1 cellular context compared by ENCODE assay signal in the genomic region with DNA sequence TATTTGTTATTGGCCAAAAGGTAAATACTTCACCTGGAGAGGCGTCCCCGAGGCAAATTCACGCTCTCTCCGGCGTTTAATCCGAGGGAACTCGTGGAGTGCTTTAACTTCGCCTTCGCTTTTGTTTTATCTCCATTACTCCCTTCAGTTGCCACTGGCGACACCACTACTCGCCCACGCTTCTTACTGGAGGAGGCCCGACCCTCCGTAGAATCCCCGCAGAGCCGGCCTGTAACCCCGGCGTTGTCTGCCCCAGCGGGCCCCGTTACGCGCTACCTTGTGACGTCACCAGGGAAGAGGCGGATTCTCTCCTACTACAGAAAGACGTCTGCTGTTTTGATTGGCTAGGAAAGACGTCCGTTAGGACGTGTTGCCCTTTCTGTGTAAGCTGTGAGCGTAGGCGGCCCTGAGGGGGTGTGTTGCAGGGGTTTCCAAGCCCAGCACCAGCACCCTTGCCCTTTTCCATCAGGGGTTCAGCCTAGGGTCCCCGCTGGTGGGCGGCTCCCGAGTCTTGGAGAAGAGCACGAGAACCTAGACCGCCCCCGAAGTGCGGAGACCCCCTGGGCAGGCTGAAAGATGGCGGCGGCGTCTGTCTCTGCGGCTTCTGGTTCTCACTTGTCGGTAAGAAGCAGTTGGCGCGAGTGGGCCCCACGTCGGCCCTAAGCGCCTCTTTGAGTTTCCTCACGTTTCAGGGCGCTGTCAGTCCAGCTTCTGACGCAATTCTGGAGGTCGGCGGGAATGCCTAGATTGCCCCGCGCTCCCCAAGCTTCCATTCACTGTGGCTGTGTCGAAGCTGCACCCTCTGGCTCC.
TF ChIP-seq lines count a peak whose summit lies in the region.

A gene (plus strand): TSS at position 376 of the 810 bp plus-strand sequence. CDS start 201 bp downstream, at position 577.

TF ChIP-seq in WTC11, 78 proteins besides CTCF, POLR2A, EP300 and RAD21 (continued from another document):
- TF ChIP-seq, protein P1, sequence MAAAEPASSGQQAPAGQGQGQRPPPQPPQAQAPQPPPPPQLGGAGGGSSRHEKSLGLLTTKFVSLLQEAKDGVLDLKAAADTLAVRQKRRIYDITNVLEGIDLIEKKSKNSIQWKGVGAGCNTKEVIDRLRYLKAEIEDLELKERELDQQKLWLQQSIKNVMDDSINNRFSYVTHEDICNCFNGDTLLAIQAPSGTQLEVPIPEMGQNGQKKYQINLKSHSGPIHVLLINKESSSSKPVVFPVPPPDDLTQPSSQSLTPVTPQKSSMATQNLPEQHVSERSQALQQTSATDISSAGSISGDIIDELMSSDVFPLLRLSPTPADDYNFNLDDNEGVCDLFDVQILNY (CRISPR knock-in tag; IDR thresholded peaks at IDR 0.05): no peak
- TF ChIP-seq GABPB1 (CRISPR knock-in tag; IDR thresholded peaks at IDR 0.05) (peak; percentile 54; the same call in 1 of the 2 replicates), KAT7 (CRISPR knock-in tag; IDR thresholded peaks at IDR 0.05; ENCODE audit: borderline replicate concordance) (no peak), MXD4 (CRISPR knock-in tag; IDR thresholded peaks at IDR 0.05; ENCODE audit: borderline replicate concordance) (no peak), FOXP1 (CRISPR knock-in tag; IDR thresholded peaks at IDR 0.05; ENCODE audit: borderline replicate concordance) (no peak), CREB1 (CRISPR knock-in tag; IDR thresholded peaks at IDR 0.05) (0 out of 2 replicates have a peak, but pooled peaks have one; percentile 49), ZNF317 (CRISPR knock-in tag; IDR thresholded peaks at IDR 0.05; ENCODE audit: borderline replicate concordance, low read depth) (no peak), HMGA2 (CRISPR knock-in tag; IDR thresholded peaks at IDR 0.05) (no peak), TCF7 (CRISPR knock-in tag; IDR thresholded peaks at IDR 0.05; ENCODE audit: low read depth) (no peak), ZNF416 (CRISPR knock-in tag; IDR thresholded peaks at IDR 0.05) (0 out of 2 replicates have a peak, but pooled peaks have one; percentile 42), MYBL2 (CRISPR knock-in tag; IDR thresholded peaks at IDR 0.05) (0 out of 2 replicates have a peak, but pooled peaks have one; percentile 58), ZNF263 (CRISPR knock-in tag; IDR thresholded peaks at IDR 0.05; ENCODE audit: low read depth) (no peak), ZNF121 (CRISPR knock-in tag; IDR thresholded peaks at IDR 0.05) (no peak), SP1 (CRISPR knock-in tag; conservative IDR thresholded peaks at IDR 0.05) (peak; percentile 60; the same call in 1 of the 2 replicates), FOXK1 (CRISPR knock-in tag; IDR thresholded peaks at IDR 0.05) (peak; percentile 29; the same call in 1 of the 2 replicates), CREM (CRISPR knock-in tag; IDR thresholded peaks at IDR 0.05) (peak; percentile 83), NFATC4 (CRISPR knock-in tag; IDR thresholded peaks at IDR 0.05) (no peak), RELA (CRISPR knock-in tag; IDR thresholded peaks at IDR 0.05; ENCODE audit: borderline replicate concordance) (no peak), NR1H2 (CRISPR knock-in tag; IDR thresholded peaks at IDR 0.05) (no peak), GRHL2 (CRISPR knock-in tag; IDR thresholded peaks at IDR 0.05; ENCODE audit: insufficient replicate concordance, severe bottlenecking) (no peak)
- TF ChIP-seq, protein P2, sequence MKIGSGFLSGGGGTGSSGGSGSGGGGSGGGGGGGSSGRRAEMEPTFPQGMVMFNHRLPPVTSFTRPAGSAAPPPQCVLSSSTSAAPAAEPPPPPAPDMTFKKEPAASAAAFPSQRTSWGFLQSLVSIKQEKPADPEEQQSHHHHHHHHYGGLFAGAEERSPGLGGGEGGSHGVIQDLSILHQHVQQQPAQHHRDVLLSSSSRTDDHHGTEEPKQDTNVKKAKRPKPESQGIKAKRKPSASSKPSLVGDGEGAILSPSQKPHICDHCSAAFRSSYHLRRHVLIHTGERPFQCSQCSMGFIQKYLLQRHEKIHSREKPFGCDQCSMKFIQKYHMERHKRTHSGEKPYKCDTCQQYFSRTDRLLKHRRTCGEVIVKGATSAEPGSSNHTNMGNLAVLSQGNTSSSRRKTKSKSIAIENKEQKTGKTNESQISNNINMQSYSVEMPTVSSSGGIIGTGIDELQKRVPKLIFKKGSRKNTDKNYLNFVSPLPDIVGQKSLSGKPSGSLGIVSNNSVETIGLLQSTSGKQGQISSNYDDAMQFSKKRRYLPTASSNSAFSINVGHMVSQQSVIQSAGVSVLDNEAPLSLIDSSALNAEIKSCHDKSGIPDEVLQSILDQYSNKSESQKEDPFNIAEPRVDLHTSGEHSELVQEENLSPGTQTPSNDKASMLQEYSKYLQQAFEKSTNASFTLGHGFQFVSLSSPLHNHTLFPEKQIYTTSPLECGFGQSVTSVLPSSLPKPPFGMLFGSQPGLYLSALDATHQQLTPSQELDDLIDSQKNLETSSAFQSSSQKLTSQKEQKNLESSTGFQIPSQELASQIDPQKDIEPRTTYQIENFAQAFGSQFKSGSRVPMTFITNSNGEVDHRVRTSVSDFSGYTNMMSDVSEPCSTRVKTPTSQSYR (CRISPR knock-in tag; IDR thresholded peaks at IDR 0.05): no peak
- TF ChIP-seq, protein P3, sequence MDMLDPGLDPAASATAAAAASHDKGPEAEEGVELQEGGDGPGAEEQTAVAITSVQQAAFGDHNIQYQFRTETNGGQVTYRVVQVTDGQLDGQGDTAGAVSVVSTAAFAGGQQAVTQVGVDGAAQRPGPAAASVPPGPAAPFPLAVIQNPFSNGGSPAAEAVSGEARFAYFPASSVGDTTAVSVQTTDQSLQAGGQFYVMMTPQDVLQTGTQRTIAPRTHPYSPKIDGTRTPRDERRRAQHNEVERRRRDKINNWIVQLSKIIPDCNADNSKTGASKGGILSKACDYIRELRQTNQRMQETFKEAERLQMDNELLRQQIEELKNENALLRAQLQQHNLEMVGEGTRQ (CRISPR knock-in tag; IDR thresholded peaks at IDR 0.05): no peak
- TF ChIP-seq, protein P4, sequence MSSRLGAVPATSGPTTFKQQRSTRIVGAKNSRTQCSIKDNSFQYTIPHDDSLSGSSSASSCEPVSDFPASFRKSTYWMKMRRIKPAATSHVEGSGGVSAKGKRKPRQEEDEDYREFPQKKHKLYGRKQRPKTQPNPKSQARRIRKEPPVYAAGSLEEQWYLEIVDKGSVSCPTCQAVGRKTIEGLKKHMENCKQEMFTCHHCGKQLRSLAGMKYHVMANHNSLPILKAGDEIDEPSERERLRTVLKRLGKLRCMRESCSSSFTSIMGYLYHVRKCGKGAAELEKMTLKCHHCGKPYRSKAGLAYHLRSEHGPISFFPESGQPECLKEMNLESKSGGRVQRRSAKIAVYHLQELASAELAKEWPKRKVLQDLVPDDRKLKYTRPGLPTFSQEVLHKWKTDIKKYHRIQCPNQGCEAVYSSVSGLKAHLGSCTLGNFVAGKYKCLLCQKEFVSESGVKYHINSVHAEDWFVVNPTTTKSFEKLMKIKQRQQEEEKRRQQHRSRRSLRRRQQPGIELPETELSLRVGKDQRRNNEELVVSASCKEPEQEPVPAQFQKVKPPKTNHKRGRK (CRISPR knock-in tag; IDR thresholded peaks at IDR 0.05; ENCODE audit: borderline replicate concordance): no peak
- TF ChIP-seq, protein P5, sequence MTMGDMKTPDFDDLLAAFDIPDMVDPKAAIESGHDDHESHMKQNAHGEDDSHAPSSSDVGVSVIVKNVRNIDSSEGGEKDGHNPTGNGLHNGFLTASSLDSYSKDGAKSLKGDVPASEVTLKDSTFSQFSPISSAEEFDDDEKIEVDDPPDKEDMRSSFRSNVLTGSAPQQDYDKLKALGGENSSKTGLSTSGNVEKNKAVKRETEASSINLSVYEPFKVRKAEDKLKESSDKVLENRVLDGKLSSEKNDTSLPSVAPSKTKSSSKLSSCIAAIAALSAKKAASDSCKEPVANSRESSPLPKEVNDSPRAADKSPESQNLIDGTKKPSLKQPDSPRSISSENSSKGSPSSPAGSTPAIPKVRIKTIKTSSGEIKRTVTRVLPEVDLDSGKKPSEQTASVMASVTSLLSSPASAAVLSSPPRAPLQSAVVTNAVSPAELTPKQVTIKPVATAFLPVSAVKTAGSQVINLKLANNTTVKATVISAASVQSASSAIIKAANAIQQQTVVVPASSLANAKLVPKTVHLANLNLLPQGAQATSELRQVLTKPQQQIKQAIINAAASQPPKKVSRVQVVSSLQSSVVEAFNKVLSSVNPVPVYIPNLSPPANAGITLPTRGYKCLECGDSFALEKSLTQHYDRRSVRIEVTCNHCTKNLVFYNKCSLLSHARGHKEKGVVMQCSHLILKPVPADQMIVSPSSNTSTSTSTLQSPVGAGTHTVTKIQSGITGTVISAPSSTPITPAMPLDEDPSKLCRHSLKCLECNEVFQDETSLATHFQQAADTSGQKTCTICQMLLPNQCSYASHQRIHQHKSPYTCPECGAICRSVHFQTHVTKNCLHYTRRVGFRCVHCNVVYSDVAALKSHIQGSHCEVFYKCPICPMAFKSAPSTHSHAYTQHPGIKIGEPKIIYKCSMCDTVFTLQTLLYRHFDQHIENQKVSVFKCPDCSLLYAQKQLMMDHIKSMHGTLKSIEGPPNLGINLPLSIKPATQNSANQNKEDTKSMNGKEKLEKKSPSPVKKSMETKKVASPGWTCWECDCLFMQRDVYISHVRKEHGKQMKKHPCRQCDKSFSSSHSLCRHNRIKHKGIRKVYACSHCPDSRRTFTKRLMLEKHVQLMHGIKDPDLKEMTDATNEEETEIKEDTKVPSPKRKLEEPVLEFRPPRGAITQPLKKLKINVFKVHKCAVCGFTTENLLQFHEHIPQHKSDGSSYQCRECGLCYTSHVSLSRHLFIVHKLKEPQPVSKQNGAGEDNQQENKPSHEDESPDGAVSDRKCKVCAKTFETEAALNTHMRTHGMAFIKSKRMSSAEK (CRISPR knock-in tag; IDR thresholded peaks at IDR 0.05; ENCODE audit: borderline replicate concordance): peak; percentile 81; the same call in 1 of the 2 replicates
- TF ChIP-seq, protein P6, sequence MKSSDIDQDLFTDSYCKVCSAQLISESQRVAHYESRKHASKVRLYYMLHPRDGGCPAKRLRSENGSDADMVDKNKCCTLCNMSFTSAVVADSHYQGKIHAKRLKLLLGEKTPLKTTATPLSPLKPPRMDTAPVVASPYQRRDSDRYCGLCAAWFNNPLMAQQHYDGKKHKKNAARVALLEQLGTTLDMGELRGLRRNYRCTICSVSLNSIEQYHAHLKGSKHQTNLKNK (CRISPR knock-in tag; IDR thresholded peaks at IDR 0.05): no peak
- TF ChIP-seq, protein P7, sequence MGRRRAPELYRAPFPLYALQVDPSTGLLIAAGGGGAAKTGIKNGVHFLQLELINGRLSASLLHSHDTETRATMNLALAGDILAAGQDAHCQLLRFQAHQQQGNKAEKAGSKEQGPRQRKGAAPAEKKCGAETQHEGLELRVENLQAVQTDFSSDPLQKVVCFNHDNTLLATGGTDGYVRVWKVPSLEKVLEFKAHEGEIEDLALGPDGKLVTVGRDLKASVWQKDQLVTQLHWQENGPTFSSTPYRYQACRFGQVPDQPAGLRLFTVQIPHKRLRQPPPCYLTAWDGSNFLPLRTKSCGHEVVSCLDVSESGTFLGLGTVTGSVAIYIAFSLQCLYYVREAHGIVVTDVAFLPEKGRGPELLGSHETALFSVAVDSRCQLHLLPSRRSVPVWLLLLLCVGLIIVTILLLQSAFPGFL (CRISPR knock-in tag; IDR thresholded peaks at IDR 0.05; ENCODE audit: borderline replicate concordance): 0 out of 2 replicates have a peak, but pooled peaks have one; percentile 24
- TF ChIP-seq, protein P8, sequence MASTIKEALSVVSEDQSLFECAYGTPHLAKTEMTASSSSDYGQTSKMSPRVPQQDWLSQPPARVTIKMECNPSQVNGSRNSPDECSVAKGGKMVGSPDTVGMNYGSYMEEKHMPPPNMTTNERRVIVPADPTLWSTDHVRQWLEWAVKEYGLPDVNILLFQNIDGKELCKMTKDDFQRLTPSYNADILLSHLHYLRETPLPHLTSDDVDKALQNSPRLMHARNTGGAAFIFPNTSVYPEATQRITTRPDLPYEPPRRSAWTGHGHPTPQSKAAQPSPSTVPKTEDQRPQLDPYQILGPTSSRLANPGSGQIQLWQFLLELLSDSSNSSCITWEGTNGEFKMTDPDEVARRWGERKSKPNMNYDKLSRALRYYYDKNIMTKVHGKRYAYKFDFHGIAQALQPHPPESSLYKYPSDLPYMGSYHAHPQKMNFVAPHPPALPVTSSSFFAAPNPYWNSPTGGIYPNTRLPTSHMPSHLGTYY (CRISPR knock-in tag; IDR thresholded peaks at IDR 0.05): no peak
- TF ChIP-seq, protein P9, sequence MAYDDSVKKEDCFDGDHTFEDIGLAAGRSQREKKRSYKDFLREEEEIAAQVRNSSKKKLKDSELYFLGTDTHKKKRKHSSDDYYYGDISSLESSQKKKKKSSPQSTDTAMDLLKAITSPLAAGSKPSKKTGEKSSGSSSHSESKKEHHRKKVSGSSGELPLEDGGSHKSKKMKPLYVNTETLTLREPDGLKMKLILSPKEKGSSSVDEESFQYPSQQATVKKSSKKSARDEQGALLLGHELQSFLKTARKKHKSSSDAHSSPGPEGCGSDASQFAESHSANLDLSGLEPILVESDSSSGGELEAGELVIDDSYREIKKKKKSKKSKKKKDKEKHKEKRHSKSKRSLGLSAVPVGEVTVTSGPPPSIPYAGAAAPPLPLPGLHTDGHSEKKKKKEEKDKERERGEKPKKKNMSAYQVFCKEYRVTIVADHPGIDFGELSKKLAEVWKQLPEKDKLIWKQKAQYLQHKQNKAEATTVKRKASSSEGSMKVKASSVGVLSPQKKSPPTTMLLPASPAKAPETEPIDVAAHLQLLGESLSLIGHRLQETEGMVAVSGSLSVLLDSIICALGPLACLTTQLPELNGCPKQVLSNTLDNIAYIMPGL (CRISPR knock-in tag; IDR thresholded peaks at IDR 0.05): no peak
